16 cellular contexts compared by ENCODE assay signal in genomic region chr18:10240276-10240675, GRCh38.
DNase-seq lines count a peak whose midpoint lies in the region; ATAC-seq and TF ChIP-seq lines count a peak whose summit lies in the region.
"Had no signal": no experiment of that assay in that cellular context is flagged by ENCODE, and none has a peak within 500 bp of the region (broad histone marks: within the 10 kb centered on the region; RNA-seq: fewer than 3 reads in every experiment).

No MANE protein-coding gene starts in this region.

- no peaks in the 10 kb centered on the region for H4K20me1 ChIP-seq in BLaER1 treated with 17β-estradiol and CSF1 and Interleukin-3, amounts not matched to agents 10 nM and 100 nM
- H4K20me1 ChIP-seq in MM.1S (ENCODE audit: insufficient read depth, low read length): no peaks in the 10 kb centered on the region

- H3K4me1 ChIP-seq in A673 (ENCODE audit: insufficient read depth, low read length, poor library complexity, severe bottlenecking) (peaks cover 42% of the 10 kb centered on the region), MM.1S (ENCODE audit: low read length) (no peaks in the 10 kb centered on the region)
- H3K4me1 ChIP-seq in BLaER1 treated with 17β-estradiol and CSF1 and Interleukin-3, amounts not matched to agents 10 nM and 100 nM: peaks cover 18 to 26% (median 24%) of the 10 kb centered on the region in 10 experiments
- H3K4me1 ChIP-seq: BE2C, Caco-2 had no signal

- no peak overlapping the region for H2AFZ ChIP-seq in MM.1S (ENCODE audit: low read length)
- H2AFZ ChIP-seq: GM23248 had no signal

- H3K27ac ChIP-seq in A673 (ENCODE audit: low read depth, low read length, poor library complexity, severe bottlenecking): no peak overlapping the region
- peak overlapping the region in 7 of 11 experiments; percentile 1 to 33 (median 21); a peak in 9 of 22 replicates for H3K27ac ChIP-seq in BLaER1 treated with 17β-estradiol and CSF1 and Interleukin-3, amounts not matched to agents 10 nM and 100 nM
- no peak overlapping the region for H3K27ac ChIP-seq in MM.1S (ENCODE audit: low read length)
- H3K27ac ChIP-seq: GM23248 had no signal

- H3K9me3 Mint-ChIP-seq in glutamatergic neuron (ENCODE audit: unreplicated experiment): peaks cover 10% of the 10 kb centered on the region

- BruUV-seq in A673 (replicated peaks; lab: Mats Ljungman, UMichigan): no TSS peak

- H3K9me2 ChIP-seq in MM.1S (replicated peaks; ENCODE audit: insufficient read depth, low read length): no peaks in the 10 kb centered on the region

- peaks cover 2% of the 10 kb centered on the region for H3K27me3 Mint-ChIP-seq in glutamatergic neuron (ENCODE audit: unreplicated experiment)
- H3K27me3 Mint-ChIP-seq: CD8-positive, alpha-beta memory T cell had no signal

- H3K36me3 ChIP-seq in A673 (ENCODE audit: insufficient read depth, low read length, poor library complexity, severe bottlenecking) (no peaks in the 10 kb centered on the region), MM.1S (replicated peaks; ENCODE audit: insufficient read depth, low read length) (no peaks in the 10 kb centered on the region)
- H3K36me3 ChIP-seq in BLaER1 treated with 17β-estradiol and CSF1 and Interleukin-3, amounts not matched to agents 10 nM and 100 nM: no peaks in the 10 kb centered on the region
- H3K36me3 ChIP-seq: BE2C had no signal

- H3K36me3 Mint-ChIP-seq in glutamatergic neuron (ENCODE audit: unreplicated experiment): no peaks in the 10 kb centered on the region
- H3K36me3 Mint-ChIP-seq: CD8-positive, alpha-beta memory T cell had no signal

- peaks cover 19% of the 10 kb centered on the region for H3K4me1 Mint-ChIP-seq in glutamatergic neuron (ENCODE audit: low read depth, unreplicated experiment)
- H3K4me1 Mint-ChIP-seq: CD8-positive, alpha-beta memory T cell had no signal

- intact Hi-C loops in A673 (cut with micrococcal nuclease; ENCODE audit: unreplicated experiment): loop anchor here (5.0 to 10.0 kb wide), 2 partner anchors 215 to 282 kb away; partner anchors contain the start of gene APCDD1

- no peak overlapping the region for H3K4me3 Mint-ChIP-seq in glutamatergic neuron (ENCODE audit: unreplicated experiment)
- H3K4me3 Mint-ChIP-seq: CD8-positive, alpha-beta memory T cell had no signal

- H3K79me2 ChIP-seq in MM.1S (ENCODE audit: low read length): no peaks in the 10 kb centered on the region

- no peak overlapping the region for H3K27ac Mint-ChIP-seq in glutamatergic neuron (ENCODE audit: unreplicated experiment)
- H3K27ac Mint-ChIP-seq: CD8-positive, alpha-beta memory T cell had no signal

- TF ChIP-seq CTCF in A673 (conservative IDR thresholded peaks at IDR 0.05; ENCODE audit: low read depth, low read length): no peak
- TF ChIP-seq CTCF in glutamatergic neuron (IDR thresholded peaks at IDR 0.05; ENCODE audit: partially characterized antibody, unreplicated experiment): no peak
- no peak for TF ChIP-seq CTCF in MM.1S (IDR thresholded peaks at IDR 0.05; ENCODE audit: low read length)

- ATAC-seq in HG03439 (IDR thresholded peaks at IDR 0.05; ENCODE audit: unreplicated experiment): no peak
- ATAC-seq: HCT116 had no signal

- H3F3A ChIP-seq in MM.1S (ENCODE audit: insufficient read depth, low read length): no peaks in the 10 kb centered on the region

- no peaks in the 10 kb centered on the region for H3K9me3 ChIP-seq in A673 (ENCODE audit: low read depth, low read length, poor library complexity, severe bottlenecking)
- H3K9me3 ChIP-seq in BLaER1 treated with 17β-estradiol and CSF1 and Interleukin-3, amounts not matched to agents 10 nM and 100 nM (replicated peaks in 1 of 11): no peaks in the 10 kb centered on the region; a peak in 1 of 22 replicates
- no peaks in the 10 kb centered on the region for H3K9me3 ChIP-seq in MM.1S (replicated peaks; ENCODE audit: insufficient read depth, low read length)
- H3K9me3 ChIP-seq: BE2C, Caco-2 had no signal

- POLR2A ChIA-PET in A673 (lab: Charles Lee; ENCODE audit: low non-redundant PET): interaction anchor here (0.7 kb wide), 1 partner anchor 320 kb away, joined by 3 read pairs; no protein-coding TSS in a partner anchor

- H3K4me3 ChIP-seq in A673 (ENCODE audit: low read depth, low read length, poor library complexity, severe bottlenecking) (no peak overlapping the region), MM.1S (ENCODE audit: low read length) (no peak overlapping the region)
- no peak overlapping the region for H3K4me3 ChIP-seq in BLaER1 treated with 17β-estradiol and CSF1 and Interleukin-3, amounts not matched to agents 10 nM and 100 nM
- H3K4me3 ChIP-seq: GM23248 had no signal

- DNase-seq in A673 (ENCODE audit: low spot score): peak; percentile 66
- peak; percentile 16 for DNase-seq in MV-4-11 (lab: John Stamatoyannopoulos, UW)
- DNase-seq in glutamatergic neuron: peak; percentile 32
- DNase-seq in stimulated activated CD4-positive, alpha-beta T cell treated with anti-CD3 and anti-CD28 coated beads, Interleukin-15, amount 100 ng/mL, for 24 hours: no peak
- no peak for DNase-seq in MM.1S
- no peak for DNase-seq in ureter (ENCODE audit: low spot score)
- DNase-seq: BE2C; Caco-2; CD8-positive, alpha-beta memory T cell; DND-41; GF-D8; GM23248; IMR-90 had no signal

- H3K27me3 ChIP-seq in A673 (replicated peaks; ENCODE audit: insufficient read depth, low read depth, low read length, poor library complexity): no peaks in the 10 kb centered on the region
- no peaks in the 10 kb centered on the region for H3K27me3 ChIP-seq in BLaER1 treated with 17β-estradiol and CSF1 and Interleukin-3, amounts not matched to agents 10 nM and 100 nM
- no peaks in the 10 kb centered on the region for H3K27me3 ChIP-seq in MM.1S (replicated peaks; ENCODE audit: insufficient read depth, low read length)
- H3K27me3 ChIP-seq: BE2C had no signal

- H3K4me2 ChIP-seq in BLaER1 treated with 17β-estradiol and CSF1 and Interleukin-3, amounts not matched to agents 10 nM and 100 nM: peak overlapping the region; percentile 63 to 80 (median 76)
- no peak overlapping the region for H3K4me2 ChIP-seq in MM.1S (ENCODE audit: low read depth, low read length)

- peak overlapping the region in 1 of 11 experiments; percentile 20; a peak in 1 of 22 replicates for H3K9ac ChIP-seq in BLaER1 treated with 17β-estradiol and CSF1 and Interleukin-3, amounts not matched to agents 10 nM and 100 nM
- H3K9ac ChIP-seq in MM.1S (ENCODE audit: low read length): no peak overlapping the region
- H3K9ac ChIP-seq: GM23248 had no signal

- CTCF ChIA-PET in A673 (lab: Charles Lee): no interaction called here

Comparison
In these comparisons a context has a peak if more than half of its experiments do, and no peak if none do; other contexts are left out.
1. DNase-seq: peak in A673 (single experiment), MV-4-11 (single experiment) and glutamatergic neuron (single experiment); none in stimulated activated CD4-positive, alpha-beta T cell treated with anti-CD3 and anti-CD28 coated beads, Interleukin-15, amount 100 ng/mL, for 24 hours (single experiment), MM.1S (single experiment) and ureter (single experiment).
2. H3K27ac ChIP-seq: peak in BLaER1 treated with 17β-estradiol and CSF1 and Interleukin-3, amounts not matched to agents 10 nM and 100 nM (7 of 11); none in A673 (single experiment) and MM.1S (single experiment).